In genomic region chr12:96985515-96986362, GRCh38 we compare ENCODE assay signal across 8 cellular contexts.
DNase-seq lines count a peak whose midpoint lies in the region; ATAC-seq and TF ChIP-seq lines count a peak whose summit lies in the region.

No MANE protein-coding gene starts in this region.

- CTCF ChIA-PET in GM10248 (lab: Yijun Ruan, JAX) = interaction anchor here (0.8 to 3.5 kb wide), 19 partner anchors 9 to 1411 kb away, joined by 3 to 20 read pairs (median 7); no protein-coding TSS in a partner anchor

- no peaks in the 10 kb centered on the region for H3K36me3 ChIP-seq in endodermal cell (ENCODE audit: control insufficient read depth, insufficient read depth, low read length)

- H3K27ac Mint-ChIP-seq in endodermal cell (peak overlapping the region; percentile 52), natural killer cell (no peak overlapping the region), type B pancreatic cell (no peak overlapping the region)

- POLR2A ChIA-PET in GM10248 (lab: Yijun Ruan, JAX) = no interaction called here

- ATAC-seq in GM21825 (IDR thresholded peaks at IDR 0.05; ENCODE audit: unreplicated experiment) (peak; percentile 85), natural killer cell (peak; percentile 78 to 93 (median 84))

- H3K9ac ChIP-seq in endodermal cell (ENCODE audit: extremely low read depth, low read length, poor library complexity, severe bottlenecking) = peak overlapping the region; percentile 6

- TF ChIP-seq CTCF in GM10248 (IDR thresholded peaks at IDR 0.05; ENCODE audit: control extremely low read depth, extremely low read depth, low read depth, missing control alignments) (peak; percentile 91), LNCaP clone FGC (IDR thresholded peaks at IDR 0.05; ENCODE audit: control insufficient read depth, extremely low read depth, insufficient read depth) (peak; percentile 96), endodermal cell (conservative IDR thresholded peaks at IDR 0.05) (peak; percentile 98), natural killer cell (IDR thresholded peaks at IDR 0.05) (peak; percentile 81), type B pancreatic cell (conservative IDR thresholded peaks at IDR 0.05) (peak; percentile 90)

- H3K36me3 Mint-ChIP-seq in endodermal cell (ENCODE audit: low read depth) (no peaks in the 10 kb centered on the region), natural killer cell (no peaks in the 10 kb centered on the region), type B pancreatic cell (no peaks in the 10 kb centered on the region)

- H3K4me3 Mint-ChIP-seq in endodermal cell (peak overlapping the region; percentile 62), natural killer cell (peak overlapping the region; percentile 75), type B pancreatic cell (peak overlapping the region; percentile 78)

- DNase-seq in GM10248 (ENCODE audit: extremely low spot score) = peak; percentile 74
- DNase-seq in LNCaP clone FGC (ENCODE audit: low read depth) = no peak
- peak; percentile 39 for DNase-seq in activated CD4-positive, alpha-beta T cell treated with anti-CD3 and anti-CD28 coated beads, Interleukin-2, amount 50 U/mL, for 1 hour
- DNase-seq in endodermal cell = peak; percentile 89
- DNase-seq in natural killer cell = peak; percentile 33
- no peak for DNase-seq in type B pancreatic cell (ENCODE audit: extremely low spot score, unreplicated experiment)
- no peak for DNase-seq in NCI-H510A (lab: John Stamatoyannopoulos, UW)

- H3K4me1 ChIP-seq in endodermal cell (ENCODE audit: control insufficient read depth, insufficient read depth, low read length) = no peaks in the 10 kb centered on the region

- H3K4me3 ChIP-seq in LNCaP clone FGC (ENCODE audit: low read depth, low read length) (no peak overlapping the region), endodermal cell (ENCODE audit: low read length) (peak overlapping the region; percentile 69)

- H3K4me1 Mint-ChIP-seq in endodermal cell (peaks cover 34% of the 10 kb centered on the region), natural killer cell (peaks cover 9 to 10% of the 10 kb centered on the region in 2 donors), type B pancreatic cell (ENCODE audit: unreplicated experiment) (peaks cover 4% of the 10 kb centered on the region)

- intact Hi-C loops in natural killer cell (cut with micrococcal nuclease) = loop anchor here (1.0 to 10.0 kb wide), 2 partner anchors 407 to 1409 kb away; no protein-coding TSS in a partner anchor

- WGBS in endodermal cell (ENCODE audit: insufficient coverage in 1 of 2, insufficient read length in 1 of 2), 2 experiments = 9 to 26% methylated on average over 19 to 56 of the region's 56 CpGs

- H3K9me3 Mint-ChIP-seq in endodermal cell (no peaks in the 10 kb centered on the region), natural killer cell (no peaks in the 10 kb centered on the region), type B pancreatic cell (no peaks in the 10 kb centered on the region)

- H3K27me3 ChIP-seq in endodermal cell (ENCODE audit: control insufficient read depth, insufficient read depth, low read length, poor library complexity, severe bottlenecking) = peaks cover 17% of the 10 kb centered on the region

- H3K27me3 Mint-ChIP-seq in endodermal cell (ENCODE audit: insufficient read depth) (peaks cover 10% of the 10 kb centered on the region), natural killer cell (ENCODE audit: low read depth in 2 of 2) (peaks cover 25 to 48% of the 10 kb centered on the region in 2 donors), type B pancreatic cell (peaks cover 45% of the 10 kb centered on the region)

- no peaks in the 10 kb centered on the region for H3K9me3 ChIP-seq in endodermal cell (ENCODE audit: control insufficient read depth, low read length)

- H3K27ac ChIP-seq in endodermal cell (ENCODE audit: low read depth, low read length) = no peak overlapping the region

Comparison
In these comparisons a context has a peak if more than half of its experiments do, and no peak if none do; other contexts are left out.
1. DNase-seq: peak in GM10248 (single experiment), activated CD4-positive, alpha-beta T cell treated with anti-CD3 and anti-CD28 coated beads, Interleukin-2, amount 50 U/mL, for 1 hour (single experiment), endodermal cell (single experiment) and natural killer cell (single experiment); none in LNCaP clone FGC (single experiment), type B pancreatic cell (single experiment) and NCI-H510A (single experiment).
2. Peak in every context shown above with its lines, with median percentiles within 50 percentile points of each other: CTCF ChIP-seq and H3K4me3 Mint-ChIP-seq.